ENCODE assay signal across 18 cellular contexts in genomic region chr2:55460562-55460961, GRCh38. TPM values are rescaled to one million over a fixed set of nuclear protein-coding genes. Genes with fewer than 3 reads are reported as not detected.
DNase-seq lines count a peak whose midpoint lies in the region; ATAC-seq and TF ChIP-seq lines count a peak whose summit lies in the region.
"Had no signal": no experiment of that assay in that cellular context is flagged by ENCODE, and none has a peak within 500 bp of the region (broad histone marks: within the 10 kb centered on the region; RNA-seq: fewer than 3 reads in every experiment).

No MANE protein-coding gene starts in this region.

- H3K23ac ChIP-seq in IMR-90 (ENCODE audit: low read depth, low read length): no peak overlapping the region

- ATAC-seq in IMR-90 (ENCODE audit: low read depth) (no peak), left lung (peak; percentile 90), GM19452 (IDR thresholded peaks at IDR 0.05; ENCODE audit: unreplicated experiment) (no peak)

- H3K9me1 ChIP-seq in IMR-90 (ENCODE audit: insufficient read depth, low read length): no peaks in the 10 kb centered on the region

- H3K18ac ChIP-seq in IMR-90 (ENCODE audit: low read depth, low read length): no peak overlapping the region

- no peaks in the 10 kb centered on the region for H3K79me1 ChIP-seq in IMR-90 (ENCODE audit: low read depth in 1 of 2, low read length in 2 of 2)

- H3K9ac ChIP-seq in IMR-90 (ENCODE audit: low read depth, low read length): no peak overlapping the region

- POLR2A ChIA-PET in IMR-90 (lab: Charles Lee; ENCODE audit: unreplicated experiment): no interaction called here

- H2BK15ac ChIP-seq in IMR-90 (ENCODE audit: low read depth, low read length): no peak overlapping the region

- H2BK120ac ChIP-seq in IMR-90 (ENCODE audit: low read depth, low read length): no peak overlapping the region

- peak overlapping the region; percentile 67; the same call in 1 of the 2 replicates for H3K4me2 ChIP-seq in IMR-90 (ENCODE audit: low read depth, low read length)

- H2AK5ac ChIP-seq in IMR-90 (ENCODE audit: low read depth, low read length): no peak overlapping the region

- H3K4me1 ChIP-seq in IMR-90 (ENCODE audit: control insufficient read depth, insufficient read depth, low read length) (no peaks in the 10 kb centered on the region), left lung (no peaks in the 10 kb centered on the region)
- H3K4me1 ChIP-seq: BE2C, colonic mucosa, SJCRH30 had no signal

- TF ChIP-seq CTCF in IMR-90 (conservative IDR thresholded peaks at IDR 0.05; ENCODE audit: low read depth, low read length) (no peak), cardiac fibroblast (IDR thresholded peaks at IDR 0.05; ENCODE audit: low read depth, low read length) (no peak), left lung (IDR thresholded peaks at IDR 0.05) (no peak), brain microvascular endothelial cell (IDR thresholded peaks at IDR 0.05; ENCODE audit: low read depth, low read length, missing control alignments) (no peak)

- H4K91ac ChIP-seq in IMR-90 (ENCODE audit: insufficient read depth, low read depth, low read length): no peak overlapping the region

- no peak overlapping the region for H3K56ac ChIP-seq in IMR-90 (ENCODE audit: extremely low read depth, insufficient read depth, low read length)

- no peak overlapping the region for H2BK5ac ChIP-seq in IMR-90 (ENCODE audit: low read depth, low read length, poor library complexity, severe bottlenecking)

- H2AK9ac ChIP-seq in IMR-90 (replicated peaks; ENCODE audit: low read depth, low read length, poor library complexity): no peak overlapping the region

- H3K36me3 ChIP-seq in IMR-90 (ENCODE audit: control insufficient read depth, insufficient read depth, low read length): no peaks in the 10 kb centered on the region
- H3K36me3 ChIP-seq in left lung: no peaks in the 10 kb centered on the region
- no peaks in the 10 kb centered on the region for H3K36me3 ChIP-seq in brain microvascular endothelial cell (replicated peaks)
- H3K36me3 ChIP-seq: BE2C, colonic mucosa, neutrophil, SJCRH30 had no signal

- H3K9me3 ChIP-seq in IMR-90 (ENCODE audit: control insufficient read depth, insufficient read depth, low read length) (peaks cover 3% of the 10 kb centered on the region; the same call in 1 of the 2 replicates), left lung (no peaks in the 10 kb centered on the region)
- H3K9me3 ChIP-seq: BE2C, colonic mucosa, neutrophil had no signal

- H4K5ac ChIP-seq in IMR-90 (ENCODE audit: low read depth, low read length): no peak overlapping the region

- H2AFZ ChIP-seq in IMR-90 (replicated peaks; ENCODE audit: low read length, poor library complexity): no peak overlapping the region

- TF ChIP-seq RAD21 in IMR-90 (IDR thresholded peaks at IDR 0.05; ENCODE audit: low read length): no peak

- H3K27ac ChIP-seq in IMR-90 (ENCODE audit: insufficient read depth, low read length) (no peak overlapping the region), left lung (no peak overlapping the region), brain microvascular endothelial cell (no peak overlapping the region)
- H3K27ac ChIP-seq: colonic mucosa, neutrophil, SJCRH30, skin epidermis had no signal

- peaks cover 11% of the 10 kb centered on the region for H3K27me3 ChIP-seq in IMR-90 (ENCODE audit: control insufficient read depth, insufficient read depth, low read length)
- no peaks in the 10 kb centered on the region for H3K27me3 ChIP-seq in left lung
- H3K27me3 ChIP-seq in brain microvascular endothelial cell (replicated peaks): no peaks in the 10 kb centered on the region
- H3K27me3 ChIP-seq: BE2C, colonic mucosa, neutrophil, SJCRH30 had no signal

- in situ Hi-C loops in IMR-90 (cut with MboI; ENCODE audit: low sequenced_read_pairs) (no loop called here), brain microvascular endothelial cell (cut with HindIII; ENCODE audit: low pct_ligation_motif_present, low sequenced_read_pairs) (no loop called here)

- no peak overlapping the region for H3K14ac ChIP-seq in IMR-90 (replicated peaks; ENCODE audit: low read depth, low read length)

- H3K4me3 ChIP-seq in IMR-90 (ENCODE audit: insufficient read depth, low read depth, low read length): no peak overlapping the region
- H3K4me3 ChIP-seq in cardiac fibroblast (replicated peaks in 1 of 2; ENCODE audit: low read depth in 2 of 2, low read length in 2 of 2): no peak overlapping the region
- H3K4me3 ChIP-seq in left lung: no peak overlapping the region
- H3K4me3 ChIP-seq in brain microvascular endothelial cell (ENCODE audit: low read depth, low read length): no peak overlapping the region
- H3K4me3 ChIP-seq: colonic mucosa, SJCRH30, skin epidermis had no signal

- DNase-seq in AG08396 (ENCODE audit: low spot score) (peak; percentile 30), IMR-90 (peak; percentile 32), cardiac fibroblast (ENCODE audit: low read depth in 2 of 2) (peak; percentile 38 to 47), left lung (no peak), anterior cingulate cortex (lab: John Stamatoyannopoulos, UW) (no peak), brain microvascular endothelial cell (no peak), DMS 273 treated with DMSO at 0.1 percent for 48 hours (lab: John Stamatoyannopoulos, UW) (no peak)
- DNase-seq: activated CD4-positive, alpha-beta T cell treated with anti-CD3 and anti-CD28 coated beads, Interleukin-2, amount 50 U/mL, for 4 hours; activated T-cell treated with anti-CD3 and anti-CD28 coated beads, Interleukin-2, amount 50 U/mL, for 48 hours; BE2C; colonic mucosa; DMS153; SJCRH30; stimulated activated naive CD4-positive, alpha-beta T cell treated with Interleukin-2 at 50 U/mL for 16 hours; T1000 had no signal

- H3K4ac ChIP-seq in IMR-90 (ENCODE audit: low read depth, low read length): no peak overlapping the region

- intact Hi-C loops in IMR-90 (cut with micrococcal nuclease): no loop called here
- intact Hi-C loops in left lung (cut with DNase I): no loop called here

- BruUV-seq in IMR-90 (replicated peaks; lab: Mats Ljungman, UMichigan): no TSS peak

- no peak overlapping the region for H2BK20ac ChIP-seq in IMR-90 (ENCODE audit: low read depth, low read length)

- no peak for TF ChIP-seq POLR2A in IMR-90 (IDR thresholded peaks at IDR 0.05; ENCODE audit: low read depth, low read length)

- WGBS in IMR-90 (ENCODE audit: extremely low coverage in 2 of 2, insufficient read length in 1 of 2), 2 experiments: no CpG with 5 or more reads among the region's 3 CpGs

- H4K20me1 ChIP-seq in IMR-90 (ENCODE audit: insufficient read depth, low read length): no peaks in the 10 kb centered on the region

- CTCF ChIA-PET in IMR-90 (lab: Yijun Ruan, JAX): no interaction called here

- H4K8ac ChIP-seq in IMR-90 (ENCODE audit: low read depth in 2 of 2, low read length in 2 of 2): no peak overlapping the region

- dilution Hi-C loops in IMR-90 (cut with HindIII; ENCODE audit: low sequenced_read_pairs, unreplicated experiment): no loop called here

TF ChIP-seq in IMR-90, 13 proteins besides CTCF, POLR2A, EP300 and RAD21:
- TF ChIP-seq USF2 (IDR thresholded peaks at IDR 0.05; ENCODE audit: low read depth, low read length) (no peak), RCOR1 (IDR thresholded peaks at IDR 0.05; ENCODE audit: insufficient replicate concordance, low read length) (no peak), NFE2L2 (IDR thresholded peaks at IDR 0.05; ENCODE audit: low read depth, low read length) (peak; percentile 27; the same call in 1 of the 2 replicates), BHLHE40 (IDR thresholded peaks at IDR 0.05; ENCODE audit: low read depth, low read length) (no peak), CHD1 (IDR thresholded peaks at IDR 0.05; ENCODE audit: low read depth, low read length) (no peak), SMC3 (IDR thresholded peaks at IDR 0.05; ENCODE audit: low read depth, low read length) (no peak), CEBPB (IDR thresholded peaks at IDR 0.05; ENCODE audit: low read depth, low read length) (no peak), RFX5 (IDR thresholded peaks at IDR 0.05; ENCODE audit: low read depth, low read length) (no peak)
- TF ChIP-seq, protein P1, sequence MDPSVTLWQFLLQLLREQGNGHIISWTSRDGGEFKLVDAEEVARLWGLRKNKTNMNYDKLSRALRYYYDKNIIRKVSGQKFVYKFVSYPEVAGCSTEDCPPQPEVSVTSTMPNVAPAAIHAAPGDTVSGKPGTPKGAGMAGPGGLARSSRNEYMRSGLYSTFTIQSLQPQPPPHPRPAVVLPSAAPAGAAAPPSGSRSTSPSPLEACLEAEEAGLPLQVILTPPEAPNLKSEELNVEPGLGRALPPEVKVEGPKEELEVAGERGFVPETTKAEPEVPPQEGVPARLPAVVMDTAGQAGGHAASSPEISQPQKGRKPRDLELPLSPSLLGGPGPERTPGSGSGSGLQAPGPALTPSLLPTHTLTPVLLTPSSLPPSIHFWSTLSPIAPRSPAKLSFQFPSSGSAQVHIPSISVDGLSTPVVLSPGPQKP (IDR thresholded peaks at IDR 0.05; ENCODE audit: borderline replicate concordance, low read depth, low read length): no peak

RNA-seq across cellular contexts. Expression of gene CCDC88A, which starts 40.9 kb away (rescaled TPM):
- total RNA-seq in IMR-90 (2012; rRNA removed) (63.8 and 66.1 TPM in 2 replicates), left lung (100 to 1,000 TPM in 1 of 2 donors, 10 to 100 TPM in 1; 73.4 to 105 TPM)
- polyA plus RNA-seq in IMR-90 (2012; rRNA removed): 13.0 and 15.6 TPM in 2 replicates
- polyA plus RNA-seq in IMR-90 (2012; cell fraction: cytosol; rRNA removed): 2.9 and 4.8 TPM in 2 replicates
- 6.7 and 40.3 TPM in 2 replicates for polyA plus RNA-seq in IMR-90 (2012; cell fraction: nucleus; rRNA removed; ENCODE audit: low replicate concordance)

RNA-seq across cellular contexts. Expression of gene CFAP36, which starts 59.0 kb away (rescaled TPM):
- total RNA-seq in IMR-90 (2012; rRNA removed) (11.1 and 32.8 TPM in 2 replicates), left lung (10 to 100 TPM; 32.4 to 36.4 TPM)
- polyA plus RNA-seq in IMR-90 (2012; rRNA removed): 13.5 and 16.8 TPM in 2 replicates
- polyA plus RNA-seq in IMR-90 (2012; cell fraction: cytosol; rRNA removed): 2.4 TPM in 2 replicates
- 1.1 and 11.6 TPM in 2 replicates for polyA plus RNA-seq in IMR-90 (2012; cell fraction: nucleus; rRNA removed; ENCODE audit: low replicate concordance)

Comparison
In these comparisons a context has a peak if more than half of its experiments do, and no peak if none do; other contexts are left out.
1. DNase-seq: peak in AG08396 (single experiment), IMR-90 (single experiment) and cardiac fibroblast (2 of 2); none in left lung (0 of 2), anterior cingulate cortex (0 of 58), brain microvascular endothelial cell (single experiment) and DMS 273 treated with DMSO at 0.1 percent for 48 hours (single experiment).